ENCODE assay signal across 1 cellular context in genomic region chr2:148645135-148645924, GRCh38.
TF ChIP-seq lines count a peak whose summit lies in the region.

No MANE protein-coding gene starts in this region.

TF ChIP-seq in WTC11, 78 proteins besides CTCF, POLR2A, EP300 and RAD21 (continued from another document and continues in another):
- TF ChIP-seq, protein P1, sequence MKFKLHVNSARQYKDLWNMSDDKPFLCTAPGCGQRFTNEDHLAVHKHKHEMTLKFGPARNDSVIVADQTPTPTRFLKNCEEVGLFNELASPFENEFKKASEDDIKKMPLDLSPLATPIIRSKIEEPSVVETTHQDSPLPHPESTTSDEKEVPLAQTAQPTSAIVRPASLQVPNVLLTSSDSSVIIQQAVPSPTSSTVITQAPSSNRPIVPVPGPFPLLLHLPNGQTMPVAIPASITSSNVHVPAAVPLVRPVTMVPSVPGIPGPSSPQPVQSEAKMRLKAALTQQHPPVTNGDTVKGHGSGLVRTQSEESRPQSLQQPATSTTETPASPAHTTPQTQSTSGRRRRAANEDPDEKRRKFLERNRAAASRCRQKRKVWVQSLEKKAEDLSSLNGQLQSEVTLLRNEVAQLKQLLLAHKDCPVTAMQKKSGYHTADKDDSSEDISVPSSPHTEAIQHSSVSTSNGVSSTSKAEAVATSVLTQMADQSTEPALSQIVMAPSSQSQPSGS (CRISPR knock-in tag; IDR thresholded peaks at IDR 0.05; ENCODE audit: borderline replicate concordance, low read depth): no peak
- TF ChIP-seq HMGXB4 (CRISPR knock-in tag; IDR thresholded peaks at IDR 0.05) (peak; percentile 31; the same call in 1 of the 2 replicates), ZMAT4 (CRISPR knock-in tag; IDR thresholded peaks at IDR 0.05) (no peak), KAT7 (CRISPR knock-in tag; IDR thresholded peaks at IDR 0.05; ENCODE audit: borderline replicate concordance) (no peak), STAT6 (CRISPR knock-in tag; conservative IDR thresholded peaks at IDR 0.05; ENCODE audit: low read depth) (no peak), CDX4 (CRISPR knock-in tag; IDR thresholded peaks at IDR 0.05; ENCODE audit: borderline replicate concordance) (no peak), ESRRA (CRISPR knock-in tag; IDR thresholded peaks at IDR 0.05; ENCODE audit: borderline replicate concordance) (0 out of 2 replicates have a peak, but pooled peaks have one; percentile 24), ZNF512 (CRISPR knock-in tag; IDR thresholded peaks at IDR 0.05; ENCODE audit: borderline replicate concordance) (no peak), GRHL2 (CRISPR knock-in tag; IDR thresholded peaks at IDR 0.05; ENCODE audit: insufficient replicate concordance, severe bottlenecking) (no peak), ZNF396 (CRISPR knock-in tag; IDR thresholded peaks at IDR 0.05; ENCODE audit: borderline replicate concordance) (no peak), ETV6 (CRISPR knock-in tag; IDR thresholded peaks at IDR 0.05) (no peak), ZNF532 (CRISPR knock-in tag; IDR thresholded peaks at IDR 0.05; ENCODE audit: borderline replicate concordance) (no peak), SMAD4 (CRISPR knock-in tag; IDR thresholded peaks at IDR 0.05) (no peak), ZNF138 (CRISPR knock-in tag; conservative IDR thresholded peaks at IDR 0.05) (no peak), AFF4 (CRISPR knock-in tag; IDR thresholded peaks at IDR 0.05; ENCODE audit: borderline replicate concordance) (no peak), JAZF1 (CRISPR knock-in tag; IDR thresholded peaks at IDR 0.05) (no peak), ZNF671 (CRISPR knock-in tag; IDR thresholded peaks at IDR 0.05) (no peak), PREB (CRISPR knock-in tag; IDR thresholded peaks at IDR 0.05; ENCODE audit: borderline replicate concordance) (no peak), TCF7 (CRISPR knock-in tag; IDR thresholded peaks at IDR 0.05; ENCODE audit: low read depth) (no peak), FOXP1 (CRISPR knock-in tag; IDR thresholded peaks at IDR 0.05; ENCODE audit: borderline replicate concordance) (peak; percentile 38; the same call in 1 of the 2 replicates)
- TF ChIP-seq, protein P2, sequence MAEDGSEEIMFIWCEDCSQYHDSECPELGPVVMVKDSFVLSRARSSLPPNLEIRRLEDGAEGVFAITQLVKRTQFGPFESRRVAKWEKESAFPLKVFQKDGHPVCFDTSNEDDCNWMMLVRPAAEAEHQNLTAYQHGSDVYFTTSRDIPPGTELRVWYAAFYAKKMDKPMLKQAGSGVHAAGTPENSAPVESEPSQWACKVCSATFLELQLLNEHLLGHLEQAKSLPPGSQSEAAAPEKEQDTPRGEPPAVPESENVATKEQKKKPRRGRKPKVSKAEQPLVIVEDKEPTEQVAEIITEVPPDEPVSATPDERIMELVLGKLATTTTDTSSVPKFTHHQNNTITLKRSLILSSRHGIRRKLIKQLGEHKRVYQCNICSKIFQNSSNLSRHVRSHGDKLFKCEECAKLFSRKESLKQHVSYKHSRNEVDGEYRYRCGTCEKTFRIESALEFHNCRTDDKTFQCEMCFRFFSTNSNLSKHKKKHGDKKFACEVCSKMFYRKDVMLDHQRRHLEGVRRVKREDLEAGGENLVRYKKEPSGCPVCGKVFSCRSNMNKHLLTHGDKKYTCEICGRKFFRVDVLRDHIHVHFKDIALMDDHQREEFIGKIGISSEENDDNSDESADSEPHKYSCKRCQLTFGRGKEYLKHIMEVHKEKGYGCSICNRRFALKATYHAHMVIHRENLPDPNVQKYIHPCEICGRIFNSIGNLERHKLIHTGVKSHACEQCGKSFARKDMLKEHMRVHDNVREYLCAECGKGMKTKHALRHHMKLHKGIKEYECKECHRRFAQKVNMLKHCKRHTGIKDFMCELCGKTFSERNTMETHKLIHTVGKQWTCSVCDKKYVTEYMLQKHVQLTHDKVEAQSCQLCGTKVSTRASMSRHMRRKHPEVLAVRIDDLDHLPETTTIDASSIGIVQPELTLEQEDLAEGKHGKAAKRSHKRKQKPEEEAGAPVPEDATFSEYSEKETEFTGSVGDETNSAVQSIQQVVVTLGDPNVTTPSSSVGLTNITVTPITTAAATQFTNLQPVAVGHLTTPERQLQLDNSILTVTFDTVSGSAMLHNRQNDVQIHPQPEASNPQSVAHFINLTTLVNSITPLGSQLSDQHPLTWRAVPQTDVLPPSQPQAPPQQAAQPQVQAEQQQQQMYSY (CRISPR knock-in tag; IDR thresholded peaks at IDR 0.05): no peak
- TF ChIP-seq, protein P3, sequence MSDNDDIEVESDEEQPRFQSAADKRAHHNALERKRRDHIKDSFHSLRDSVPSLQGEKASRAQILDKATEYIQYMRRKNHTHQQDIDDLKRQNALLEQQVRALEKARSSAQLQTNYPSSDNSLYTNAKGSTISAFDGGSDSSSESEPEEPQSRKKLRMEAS (CRISPR knock-in tag; IDR thresholded peaks at IDR 0.05): 0 out of 2 replicates have a peak, but pooled peaks have one; percentile 15
- TF ChIP-seq, protein P4, sequence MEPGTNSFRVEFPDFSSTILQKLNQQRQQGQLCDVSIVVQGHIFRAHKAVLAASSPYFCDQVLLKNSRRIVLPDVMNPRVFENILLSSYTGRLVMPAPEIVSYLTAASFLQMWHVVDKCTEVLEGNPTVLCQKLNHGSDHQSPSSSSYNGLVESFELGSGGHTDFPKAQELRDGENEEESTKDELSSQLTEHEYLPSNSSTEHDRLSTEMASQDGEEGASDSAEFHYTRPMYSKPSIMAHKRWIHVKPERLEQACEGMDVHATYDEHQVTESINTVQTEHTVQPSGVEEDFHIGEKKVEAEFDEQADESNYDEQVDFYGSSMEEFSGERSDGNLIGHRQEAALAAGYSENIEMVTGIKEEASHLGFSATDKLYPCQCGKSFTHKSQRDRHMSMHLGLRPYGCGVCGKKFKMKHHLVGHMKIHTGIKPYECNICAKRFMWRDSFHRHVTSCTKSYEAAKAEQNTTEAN (CRISPR knock-in tag; IDR thresholded peaks at IDR 0.05): no peak
- TF ChIP-seq, protein P5, sequence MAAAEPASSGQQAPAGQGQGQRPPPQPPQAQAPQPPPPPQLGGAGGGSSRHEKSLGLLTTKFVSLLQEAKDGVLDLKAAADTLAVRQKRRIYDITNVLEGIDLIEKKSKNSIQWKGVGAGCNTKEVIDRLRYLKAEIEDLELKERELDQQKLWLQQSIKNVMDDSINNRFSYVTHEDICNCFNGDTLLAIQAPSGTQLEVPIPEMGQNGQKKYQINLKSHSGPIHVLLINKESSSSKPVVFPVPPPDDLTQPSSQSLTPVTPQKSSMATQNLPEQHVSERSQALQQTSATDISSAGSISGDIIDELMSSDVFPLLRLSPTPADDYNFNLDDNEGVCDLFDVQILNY (CRISPR knock-in tag; IDR thresholded peaks at IDR 0.05): no peak; the same call in 1 of the 2 replicates
